Comparison of ENCODE assay signal across 30 cellular contexts in genomic region chr1:248696775-248697174, GRCh38. TPM values are rescaled to one million over a fixed set of nuclear protein-coding genes. Genes with fewer than 3 reads are reported as not detected.
"Had no signal": no experiment of that assay in that cellular context is flagged by ENCODE, and none has a peak within 500 bp of the region (broad histone marks: within the 10 kb centered on the region; RNA-seq: fewer than 3 reads in every experiment).

No MANE protein-coding gene starts in this region.

- H3K4me3 ChIP-seq: ascending aorta, coronary artery, gastroesophageal sphincter, hepatocyte, neural progenitor cell, spleen, upper lobe of left lung had no signal

- H3K4me1 ChIP-seq: ascending aorta, neural progenitor cell, upper lobe of left lung had no signal

- H3K79me2 ChIP-seq: hepatocyte had no signal

- H2AFZ ChIP-seq: hepatocyte, neural progenitor cell had no signal

- H3K27ac ChIP-seq: ascending aorta, brain microvascular endothelial cell, coronary artery, gastroesophageal sphincter, hepatocyte, neural progenitor cell, spleen had no signal

- ATAC-seq: gastroesophageal sphincter; natural killer cell; right cardiac atrium; stimulated activated naive CD8-positive, alpha-beta T cell treated with anti-CD3 and anti-CD28 coated beads, Interleukin-15, Interleukin-2, amounts not matched to agents 100 U/mL and 50 U/mL, for 24 hours had no signal

- H3K9ac ChIP-seq: neural progenitor cell had no signal

- H3K36me3 ChIP-seq: ascending aorta, brain microvascular endothelial cell, gastroesophageal sphincter, neural progenitor cell, spleen, upper lobe of left lung had no signal

- H3K9me3 ChIP-seq: ascending aorta, upper lobe of left lung had no signal

- H3K4me3 Mint-ChIP-seq: activated naive CD4-positive, alpha-beta T cell treated with anti-CD3 and anti-CD28 coated beads, Interleukin-2, amount 10 ng/mL, durations not matched to agents 7 days and 5 days; activated naive CD8-positive, alpha-beta T cell treated with anti-CD3 and anti-CD28 coated beads, Interleukin-2, amount 10 ng/mL, durations not matched to agents 7 days and 5 days; natural killer cell; neural progenitor cell; T-helper 1 cell treated with Interleukin-12 subunit alpha and Interleukin-12 subunit beta and Interleukin-4 antibody, amounts not matched to agents 30 μg/mL and 1 μg/mL, for 36 hours had no signal

- H3K27me3 Mint-ChIP-seq: activated naive CD4-positive, alpha-beta T cell treated with anti-CD3 and anti-CD28 coated beads, Interleukin-2, amount 10 ng/mL, durations not matched to agents 7 days and 5 days; activated naive CD8-positive, alpha-beta T cell treated with anti-CD3 and anti-CD28 coated beads, Interleukin-2, amount 10 ng/mL, durations not matched to agents 7 days and 5 days had no signal

- H3K27me3 ChIP-seq: ascending aorta, brain microvascular endothelial cell, hepatocyte, neural progenitor cell, upper lobe of left lung had no signal

- H3K27ac Mint-ChIP-seq: activated naive CD4-positive, alpha-beta T cell treated with anti-CD3 and anti-CD28 coated beads, Interleukin-2, amount 10 ng/mL, durations not matched to agents 7 days and 5 days; activated naive CD8-positive, alpha-beta T cell treated with anti-CD3 and anti-CD28 coated beads, Interleukin-2, amount 10 ng/mL, durations not matched to agents 7 days and 5 days; natural killer cell; neural progenitor cell; T-helper 1 cell treated with Interleukin-12 subunit alpha and Interleukin-12 subunit beta and Interleukin-4 antibody, amounts not matched to agents 30 μg/mL and 1 μg/mL, for 36 hours had no signal

- H3K36me3 Mint-ChIP-seq: activated naive CD4-positive, alpha-beta T cell treated with anti-CD3 and anti-CD28 coated beads, Interleukin-2, amount 10 ng/mL, durations not matched to agents 7 days and 5 days; natural killer cell; neural progenitor cell had no signal

- H3K4me2 ChIP-seq: hepatocyte, neural progenitor cell had no signal

- H3K4me1 Mint-ChIP-seq: activated naive CD4-positive, alpha-beta T cell treated with anti-CD3 and anti-CD28 coated beads, Interleukin-2, amount 10 ng/mL, durations not matched to agents 7 days and 5 days; activated naive CD8-positive, alpha-beta T cell treated with anti-CD3 and anti-CD28 coated beads, Interleukin-2, amount 10 ng/mL, durations not matched to agents 7 days and 5 days; natural killer cell; neural progenitor cell had no signal

- DNase-seq: activated CD4-positive, alpha-beta T cell treated with anti-CD3 and anti-CD28 coated beads for 4 hours; activated CD4-positive, alpha-beta T cell treated with anti-CD3 and anti-CD28 coated beads, Interleukin-2, amount 50 U/mL, for 48 hours; activated CD8-positive, alpha-beta memory T cell treated with anti-CD3 and anti-CD28 coated beads for 24 hours; activated effector memory CD4-positive, alpha-beta T cell treated with Interleukin-2 at 50 U/mL for 16 hours; activated naive CD8-positive, alpha-beta T cell treated with anti-CD3 and anti-CD28 coated beads, Interleukin-2, amount 10 ng/mL, durations not matched to agents 7 days and 5 days; brain microvascular endothelial cell; kidney; mesenchymal stem cell; natural killer cell; spleen; stimulated activated naive CD8-positive, alpha-beta T cell treated with anti-CD3 and anti-CD28 coated beads, Interleukin-15, Interleukin-2, amounts not matched to agents 100 U/mL and 50 U/mL, for 24 hours; T-helper 9 cell; upper lobe of left lung had no signal

RNA-seq across cellular contexts. Expression of gene OR14I1, which starts 5.8 kb away (rescaled TPM):
- total RNA-seq: activated naive CD8-positive, alpha-beta T cell treated with anti-CD3 and anti-CD28 coated beads, Interleukin-2, amount 10 ng/mL, durations not matched to agents 7 days and 5 days; ascending aorta; cardiac septum; cerebellum; endothelial cell of umbilical vein; fibroblast of lung; fibroblast of villous mesenchyme; gastroesophageal sphincter; hepatocyte; kidney; lower leg skin; natural killer cell; omental fat pad; right cardiac atrium; spleen; upper lobe of left lung had no signal
- polyA plus RNA-seq: endothelial cell of umbilical vein, esophagus, fibroblast of lung, hepatocyte, right cardiac atrium, spleen, thymus had no signal

RNA-seq across cellular contexts. Expression of gene OR2T27, which starts 41.4 kb away (rescaled TPM):
- total RNA-seq: activated naive CD8-positive, alpha-beta T cell treated with anti-CD3 and anti-CD28 coated beads, Interleukin-2, amount 10 ng/mL, durations not matched to agents 7 days and 5 days; ascending aorta; cardiac septum; cerebellum; endothelial cell of umbilical vein; fibroblast of lung; fibroblast of villous mesenchyme; gastroesophageal sphincter; hepatocyte; kidney; lower leg skin; natural killer cell; omental fat pad; right cardiac atrium; spleen; upper lobe of left lung had no signal
- polyA plus RNA-seq: endothelial cell of umbilical vein, esophagus, fibroblast of lung, hepatocyte, right cardiac atrium, spleen, thymus had no signal

RNA-seq across cellular contexts. Expression of gene OR2T35, which starts 51.7 kb away (rescaled TPM):
- total RNA-seq: activated naive CD8-positive, alpha-beta T cell treated with anti-CD3 and anti-CD28 coated beads, Interleukin-2, amount 10 ng/mL, durations not matched to agents 7 days and 5 days; ascending aorta; cardiac septum; cerebellum; endothelial cell of umbilical vein; fibroblast of lung; fibroblast of villous mesenchyme; gastroesophageal sphincter; hepatocyte; natural killer cell; omental fat pad; right cardiac atrium; upper lobe of left lung had no signal
- polyA plus RNA-seq: endothelial cell of umbilical vein, esophagus, fibroblast of lung, hepatocyte, right cardiac atrium, spleen, thymus had no signal

RNA-seq across cellular contexts. Expression of gene LYPD8, which starts 58.8 kb away (rescaled TPM):
- total RNA-seq: activated naive CD8-positive, alpha-beta T cell treated with anti-CD3 and anti-CD28 coated beads, Interleukin-2, amount 10 ng/mL, durations not matched to agents 7 days and 5 days; ascending aorta; cardiac septum; cerebellum; endothelial cell of umbilical vein; fibroblast of villous mesenchyme; gastroesophageal sphincter; hepatocyte; lower leg skin; natural killer cell; omental fat pad; right cardiac atrium; upper lobe of left lung had no signal
- polyA plus RNA-seq: endothelial cell of umbilical vein, esophagus, fibroblast of lung, hepatocyte, right cardiac atrium had no signal
